8 cellular contexts compared by ENCODE assay signal in genomic region chr10:111524134-111524533, GRCh38.
"Had no signal": no experiment of that assay in that cellular context is flagged by ENCODE, and none has a peak within 500 bp of the region (broad histone marks: within the 10 kb centered on the region; RNA-seq: fewer than 3 reads in every experiment).

No MANE protein-coding gene starts in this region.

- H3K4me1 ChIP-seq: HAP-1 had no signal

- ATAC-seq: HCT116 had no signal

- H2AFZ ChIP-seq: GM23248 had no signal

- H3K9me3 ChIP-seq: HAP-1 had no signal

- H3K9ac ChIP-seq: GM23248 had no signal

- H3K27ac ChIP-seq: GM23248, HL-60 had no signal

- H3K4me3 ChIP-seq: GM23248, HAP-1 had no signal

- DNase-seq: GM23248, GOT3, H7, HFFc6, IMR-90 had no signal

- H3K36me3 ChIP-seq: HAP-1 had no signal
